Comparison of ENCODE assay signal across 2 cellular contexts in the genomic region with DNA sequence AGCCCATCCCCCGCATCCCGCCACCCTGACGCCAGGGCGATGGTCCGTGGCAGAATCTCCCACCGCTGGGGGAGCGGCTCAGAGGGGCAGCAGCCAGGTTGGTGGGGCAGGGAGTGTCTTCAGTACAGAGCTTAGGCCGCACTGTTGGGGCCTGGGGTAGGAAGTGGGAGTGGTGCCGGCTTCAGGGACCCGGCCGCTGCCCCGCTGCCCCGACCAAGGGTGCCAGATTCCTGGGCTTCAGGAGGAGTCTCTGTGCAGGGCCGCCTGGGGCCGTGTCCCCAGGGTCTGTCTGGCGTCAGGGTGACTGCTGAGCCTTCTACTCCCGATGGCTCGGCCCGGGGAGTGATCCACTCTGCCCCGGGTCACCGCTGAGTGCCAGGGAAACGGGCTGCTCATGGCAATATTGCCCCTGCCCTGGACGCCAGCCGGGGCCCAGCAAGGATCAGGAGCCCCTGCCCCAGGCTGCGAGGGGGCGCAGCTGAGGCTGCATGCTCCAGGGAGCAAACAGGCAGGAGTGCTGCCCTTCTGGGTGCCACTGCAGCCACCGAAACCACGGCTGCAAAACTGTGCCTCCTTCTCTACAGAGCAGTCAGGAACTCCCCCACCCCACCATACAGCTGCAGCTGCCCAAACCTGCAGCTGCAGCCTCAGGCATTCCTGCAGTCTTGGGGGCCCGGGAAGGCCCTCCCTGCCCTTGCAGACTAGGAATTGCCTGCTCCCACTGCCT.
TF ChIP-seq lines count a peak whose summit lies in the region.

No MANE protein-coding gene starts in this region.

TF ChIP-seq in SK-N-SH, 30 proteins besides CTCF, POLR2A, EP300 and RAD21 (continued from another document):
- TF ChIP-seq, protein P1, sequence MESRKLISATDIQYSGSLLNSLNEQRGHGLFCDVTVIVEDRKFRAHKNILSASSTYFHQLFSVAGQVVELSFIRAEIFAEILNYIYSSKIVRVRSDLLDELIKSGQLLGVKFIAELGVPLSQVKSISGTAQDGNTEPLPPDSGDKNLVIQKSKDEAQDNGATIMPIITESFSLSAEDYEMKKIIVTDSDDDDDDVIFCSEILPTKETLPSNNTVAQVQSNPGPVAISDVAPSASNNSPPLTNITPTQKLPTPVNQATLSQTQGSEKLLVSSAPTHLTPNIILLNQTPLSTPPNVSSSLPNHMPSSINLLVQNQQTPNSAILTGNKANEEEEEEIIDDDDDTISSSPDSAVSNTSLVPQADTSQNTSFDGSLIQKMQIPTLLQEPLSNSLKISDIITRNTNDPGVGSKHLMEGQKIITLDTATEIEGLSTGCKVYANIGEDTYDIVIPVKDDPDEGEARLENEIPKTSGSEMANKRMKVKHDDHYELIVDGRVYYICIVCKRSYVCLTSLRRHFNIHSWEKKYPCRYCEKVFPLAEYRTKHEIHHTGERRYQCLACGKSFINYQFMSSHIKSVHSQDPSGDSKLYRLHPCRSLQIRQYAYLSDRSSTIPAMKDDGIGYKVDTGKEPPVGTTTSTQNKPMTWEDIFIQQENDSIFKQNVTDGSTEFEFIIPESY (IDR thresholded peaks at IDR 0.05; ENCODE audit: borderline replicate concordance, low read depth) = no peak
- TF ChIP-seq NFIC (IDR thresholded peaks at IDR 0.05; ENCODE audit: borderline replicate concordance) = no peak
- TF ChIP-seq GATA2 (CRISPR knock-in tag; IDR thresholded peaks at IDR 0.05) = no peak
- TF ChIP-seq TEAD4 (IDR thresholded peaks at IDR 0.05; ENCODE audit: borderline replicate concordance, insufficient read depth) = no peak
- TF ChIP-seq CHD2 (IDR thresholded peaks at IDR 0.05; ENCODE audit: low read length, partially characterized antibody) = no peak
- no peak for TF ChIP-seq YY1 (IDR thresholded peaks at IDR 0.05; ENCODE audit: low read depth)
- TF ChIP-seq MAX (IDR thresholded peaks at IDR 0.05; ENCODE audit: low read depth) = no peak

TF ChIP-seq in SK-N-SH treated with all-trans-retinoic acid at 6 μM for 48 hours, 23 proteins besides CTCF, POLR2A, EP300 and RAD21 (continued from another document):
- TF ChIP-seq, protein P2, sequence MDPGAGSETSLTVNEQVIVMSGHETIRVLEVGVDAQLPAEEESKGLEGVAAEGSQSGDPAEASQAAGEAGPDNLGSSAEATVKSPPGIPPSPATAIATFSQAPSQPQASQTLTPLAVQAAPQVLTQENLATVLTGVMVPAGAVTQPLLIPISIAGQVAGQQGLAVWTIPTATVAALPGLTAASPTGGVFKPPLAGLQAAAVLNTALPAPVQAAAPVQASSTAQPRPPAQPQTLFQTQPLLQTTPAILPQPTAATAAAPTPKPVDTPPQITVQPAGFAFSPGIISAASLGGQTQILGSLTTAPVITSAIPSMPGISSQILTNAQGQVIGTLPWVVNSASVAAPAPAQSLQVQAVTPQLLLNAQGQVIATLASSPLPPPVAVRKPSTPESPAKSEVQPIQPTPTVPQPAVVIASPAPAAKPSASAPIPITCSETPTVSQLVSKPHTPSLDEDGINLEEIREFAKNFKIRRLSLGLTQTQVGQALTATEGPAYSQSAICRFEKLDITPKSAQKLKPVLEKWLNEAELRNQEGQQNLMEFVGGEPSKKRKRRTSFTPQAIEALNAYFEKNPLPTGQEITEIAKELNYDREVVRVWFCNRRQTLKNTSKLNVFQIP (CRISPR knock-in tag; IDR thresholded peaks at IDR 0.05; ENCODE audit: borderline replicate concordance, low read depth) = no peak
- TF ChIP-seq, protein P3, sequence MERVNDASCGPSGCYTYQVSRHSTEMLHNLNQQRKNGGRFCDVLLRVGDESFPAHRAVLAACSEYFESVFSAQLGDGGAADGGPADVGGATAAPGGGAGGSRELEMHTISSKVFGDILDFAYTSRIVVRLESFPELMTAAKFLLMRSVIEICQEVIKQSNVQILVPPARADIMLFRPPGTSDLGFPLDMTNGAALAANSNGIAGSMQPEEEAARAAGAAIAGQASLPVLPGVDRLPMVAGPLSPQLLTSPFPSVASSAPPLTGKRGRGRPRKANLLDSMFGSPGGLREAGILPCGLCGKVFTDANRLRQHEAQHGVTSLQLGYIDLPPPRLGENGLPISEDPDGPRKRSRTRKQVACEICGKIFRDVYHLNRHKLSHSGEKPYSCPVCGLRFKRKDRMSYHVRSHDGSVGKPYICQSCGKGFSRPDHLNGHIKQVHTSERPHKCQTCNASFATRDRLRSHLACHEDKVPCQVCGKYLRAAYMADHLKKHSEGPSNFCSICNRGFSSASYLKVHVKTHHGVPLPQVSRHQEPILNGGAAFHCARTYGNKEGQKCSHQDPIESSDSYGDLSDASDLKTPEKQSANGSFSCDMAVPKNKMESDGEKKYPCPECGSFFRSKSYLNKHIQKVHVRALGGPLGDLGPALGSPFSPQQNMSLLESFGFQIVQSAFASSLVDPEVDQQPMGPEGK (CRISPR knock-in tag; IDR thresholded peaks at IDR 0.05; ENCODE audit: borderline replicate concordance) = no peak
- TF ChIP-seq GLIS3 (CRISPR knock-in tag; IDR thresholded peaks at IDR 0.05) (no peak), ZNF8 (CRISPR knock-in tag; IDR thresholded peaks at IDR 0.05) (no peak), BACH2 (CRISPR knock-in tag; IDR thresholded peaks at IDR 0.05; ENCODE audit: borderline replicate concordance) (no peak), SNAI2 (CRISPR knock-in tag; IDR thresholded peaks at IDR 0.05) (no peak), CSDC2 (CRISPR knock-in tag; IDR thresholded peaks at IDR 0.05) (no peak), ZFP3 (CRISPR knock-in tag; IDR thresholded peaks at IDR 0.05) (no peak), TSHZ2 (CRISPR knock-in tag; IDR thresholded peaks at IDR 0.05) (no peak), CREB5 (CRISPR knock-in tag; IDR thresholded peaks at IDR 0.05; ENCODE audit: low read depth) (no peak), TCF4 (CRISPR knock-in tag; IDR thresholded peaks at IDR 0.05; ENCODE audit: borderline replicate concordance) (no peak), ZFP30 (CRISPR knock-in tag; IDR thresholded peaks at IDR 0.05) (no peak), ESRRG (CRISPR knock-in tag; IDR thresholded peaks at IDR 0.05) (no peak)
